8 cellular contexts compared by ENCODE assay signal in the genomic region with DNA sequence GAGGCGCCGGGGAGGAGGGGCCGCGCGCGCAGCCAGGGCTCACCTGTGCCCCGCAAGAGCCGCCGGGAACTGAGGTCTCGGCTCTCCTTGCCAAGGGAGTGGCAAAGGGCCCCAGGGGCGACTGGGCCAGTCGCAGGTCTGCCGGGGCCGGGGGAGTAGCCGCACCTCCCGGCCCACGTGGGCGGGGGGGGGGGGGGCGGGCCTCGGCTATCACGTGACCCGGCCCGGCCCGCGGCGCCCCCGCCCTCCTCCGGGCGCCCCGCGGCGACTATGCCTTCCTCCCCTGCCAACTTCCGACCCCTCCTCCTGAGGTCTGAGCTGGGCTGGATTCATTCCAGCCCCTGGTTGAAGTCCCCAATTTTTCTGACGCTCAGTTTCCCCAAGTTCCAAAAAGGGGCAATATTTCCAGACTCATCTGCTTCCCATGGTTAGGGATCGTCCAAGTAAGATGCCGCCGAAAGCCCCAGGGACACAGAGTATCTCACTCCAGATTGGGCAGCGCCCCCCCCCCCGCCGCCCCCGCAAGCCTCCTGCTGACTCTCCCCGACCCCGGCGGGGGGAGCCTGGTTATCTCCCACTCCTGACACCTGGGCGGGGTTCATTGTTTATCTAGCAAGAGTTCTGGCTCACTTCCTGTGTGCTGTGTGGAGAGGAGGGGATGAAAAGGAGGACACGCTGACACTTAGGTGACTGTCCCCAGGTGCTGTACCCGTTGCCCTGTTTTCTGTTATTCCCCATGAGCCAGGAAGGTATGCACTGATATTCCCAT. TPM values are rescaled to one million over a fixed set of nuclear protein-coding genes. Genes with fewer than 3 reads are reported as not detected.
DNase-seq lines count a peak whose midpoint lies in the region; ATAC-seq, FAIRE-seq and TF ChIP-seq lines count a peak whose summit lies in the region.

TMC6 (minus strand) TSS at position 140 of the 769 bp plus-strand sequence. CDS start 1,923 bp downstream, outside the sequence.

- H3K79me2 ChIP-seq in astrocyte (ENCODE audit: insufficient read depth, low read length) (no peaks in the 10 kb centered on the region), hepatocyte (peaks cover 3% of the 10 kb centered on the region)

- POLR2A ChIA-PET in T-cell (lab: Charles Lee), result interaction anchor here (0.6 to 0.8 kb wide), 3 partner anchors 8 to 225 kb away, joined by 6 to 9 read pairs (median 9); no protein-coding TSS in a partner anchor

- WGBS in hepatocyte (ENCODE audit: low lambda C conversion rate, missing lambda C conversion rate), result 3% methylated on average over 20 of the region's 47 CpGs

- CTCF ChIA-PET in T-cell (lab: Charles Lee), result interaction anchor here in 1 of 2 donors (0.6 kb wide), 1 partner anchor 12 kb away, joined by 6 read pairs; no protein-coding TSS in a partner anchor

- peaks cover 11% of the 10 kb centered on the region for H3K4me1 ChIP-seq in astrocyte (ENCODE audit: insufficient read depth, low read length)
- peaks cover 23% of the 10 kb centered on the region for H3K4me1 ChIP-seq in hepatocyte (ENCODE audit: insufficient read depth)
- H3K4me1 ChIP-seq in rectal smooth muscle tissue (ENCODE audit: control insufficient read depth, insufficient read depth, low read length), result no peaks in the 10 kb centered on the region

- peak; percentile 29 to 42 (median 34) for ATAC-seq in T-cell (replicated peaks in 1 of 4)
- no peak for ATAC-seq in GM21526 (IDR thresholded peaks at IDR 0.05; ENCODE audit: low FRiP score, unreplicated experiment)
- no peak for ATAC-seq in HG03039 (IDR thresholded peaks at IDR 0.05; ENCODE audit: unreplicated experiment)

- H3K27ac ChIP-seq in KOPT-K1 (ENCODE audit: low read depth, low read length, poor library complexity, severe bottlenecking) (peak within 1 kb of the TSS; percentile 97), astrocyte (ENCODE audit: low read depth, low read length) (no peak within 1 kb of the TSS), hepatocyte (peak within 1 kb of the TSS; percentile 93), rectal smooth muscle tissue (ENCODE audit: low read depth, low read length) (peak within 1 kb of the TSS; percentile 73)

- H3K27me3 ChIP-seq in astrocyte (ENCODE audit: insufficient read depth, low read length) (peaks cover 12% of the 10 kb centered on the region), hepatocyte (peaks cover 11% of the 10 kb centered on the region), rectal smooth muscle tissue (ENCODE audit: control insufficient read depth, insufficient read depth, low read length) (peaks cover 3% of the 10 kb centered on the region)

- H3K4me2 ChIP-seq in astrocyte (ENCODE audit: low read length) (peak within 1 kb of the TSS; percentile 84), hepatocyte (peak within 1 kb of the TSS; percentile 100)

- no peaks in the 10 kb centered on the region for H4K20me1 ChIP-seq in astrocyte (ENCODE audit: insufficient read depth, low read length)
- no peaks in the 10 kb centered on the region for H4K20me1 ChIP-seq in hepatocyte (ENCODE audit: insufficient read depth, poor library complexity, severe bottlenecking)

- no peaks in the 10 kb centered on the region for H3K9me3 Mint-ChIP-seq in T-cell
- no peaks in the 10 kb centered on the region for H3K9me3 Mint-ChIP-seq in astrocyte (ENCODE audit: unreplicated experiment)

- H3K4me3 Mint-ChIP-seq in T-cell, result peak within 1 kb of the TSS; percentile 98 to 99 (median 99)
- peak within 1 kb of the TSS; percentile 88 for H3K4me3 Mint-ChIP-seq in astrocyte (ENCODE audit: unreplicated experiment)

- peaks cover 48 to 61% (median 51%) of the 10 kb centered on the region in 3 donors for H3K4me1 Mint-ChIP-seq in T-cell
- peaks cover 2% of the 10 kb centered on the region for H3K4me1 Mint-ChIP-seq in astrocyte (ENCODE audit: low read depth, unreplicated experiment)

- H2AFZ ChIP-seq in astrocyte (ENCODE audit: low read depth, low read length), result peak within 1 kb of the TSS; percentile 56
- peak within 1 kb of the TSS; percentile 93 for H2AFZ ChIP-seq in hepatocyte

- DNase-seq in GM10266 (ENCODE audit: extremely low spot score) (peak; percentile 94), T-cell (peak; percentile 59 to 88 (median 74)), astrocyte (ENCODE audit: low read depth) (no peak), hepatocyte (ENCODE audit: low spot score) (peak; percentile 81)

- no peaks in the 10 kb centered on the region for H3K27me3 Mint-ChIP-seq in T-cell
- H3K27me3 Mint-ChIP-seq in astrocyte (ENCODE audit: low read depth, unreplicated experiment), result peaks cover 9% of the 10 kb centered on the region

- H3K9me2 ChIP-seq in hepatocyte (replicated peaks; ENCODE audit: insufficient read depth), result no peaks in the 10 kb centered on the region

- TF ChIP-seq CTCF in GM10266 (IDR thresholded peaks at IDR 0.05; ENCODE audit: control insufficient read depth, insufficient read depth, low read depth, missing control alignments), result no peak
- TF ChIP-seq CTCF in astrocyte (IDR thresholded peaks at IDR 0.05; ENCODE audit: insufficient read depth, low read depth, low read length), result no peak
- TF ChIP-seq CTCF in hepatocyte (IDR thresholded peaks at IDR 0.05; ENCODE audit: poor library complexity), result no peak

- no peak for FAIRE-seq in astrocyte (lab: Jason Lieb, UNC)

- peaks cover 4% of the 10 kb centered on the region for H3K36me3 Mint-ChIP-seq in T-cell
- H3K36me3 Mint-ChIP-seq in astrocyte (ENCODE audit: low read depth, unreplicated experiment), result peaks cover under 1% of the 10 kb centered on the region

- H3K4me3 ChIP-seq in astrocyte (ENCODE audit: insufficient read depth, low read depth, low read length) (peak within 1 kb of the TSS; percentile 54), hepatocyte (peak within 1 kb of the TSS; percentile 95), rectal smooth muscle tissue (ENCODE audit: low read length) (peak within 1 kb of the TSS; percentile 66)

- H3K36me3 ChIP-seq in KOPT-K1 (ENCODE audit: insufficient read depth, low read length), result peaks cover 31% of the 10 kb centered on the region
- no peaks in the 10 kb centered on the region for H3K36me3 ChIP-seq in astrocyte (ENCODE audit: insufficient read depth, low read length)
- no peaks in the 10 kb centered on the region for H3K36me3 ChIP-seq in hepatocyte (replicated peaks; ENCODE audit: insufficient read depth, low read depth)
- H3K36me3 ChIP-seq in rectal smooth muscle tissue (ENCODE audit: control insufficient read depth, insufficient read depth, low read length), result peaks cover 6% of the 10 kb centered on the region

- H3K9me3 ChIP-seq in KOPT-K1 (ENCODE audit: insufficient read depth, low read length, poor library complexity, severe bottlenecking), result no peaks in the 10 kb centered on the region
- H3K9me3 ChIP-seq in astrocyte (ENCODE audit: insufficient read depth, low read depth, low read length), result no peaks in the 10 kb centered on the region
- H3K9me3 ChIP-seq in hepatocyte (ENCODE audit: low read depth), result no peaks in the 10 kb centered on the region

- H3K27ac Mint-ChIP-seq in T-cell (peak within 1 kb of the TSS; percentile 97 to 100), astrocyte (ENCODE audit: unreplicated experiment) (peak within 1 kb of the TSS; percentile 75)

- H3K9ac ChIP-seq in astrocyte (ENCODE audit: low read length), result peak within 1 kb of the TSS; percentile 31
- peak within 1 kb of the TSS; percentile 56 for H3K9ac ChIP-seq in rectal smooth muscle tissue (ENCODE audit: low read length)

RNA-seq across cellular contexts. Expression of gene TMC6, which starts in this region (rescaled TPM):
- 100 to 1,000 TPM; 616 to 847 (median 698) TPM for total RNA-seq in T-cell
- total RNA-seq in astrocyte, result 54.8 and 61.7 TPM in 2 replicates
- total RNA-seq in hepatocyte, result 20.9 and 26.7 TPM in 2 replicates
- polyA plus RNA-seq in hepatocyte, result 57.9 and 62.8 TPM in 2 replicates

Comparison
In these comparisons a context has a peak if more than half of its experiments do, and no peak if none do; other contexts are left out.
1. ATAC-seq: peak in T-cell (4 of 4); none in GM21526 (single experiment) and HG03039 (single experiment).
2. Peak in every context shown above with its lines, with median percentiles within 50 percentile points of each other: H3K4me3 ChIP-seq.